Comparison of ENCODE assay signal across 9 cellular contexts in genomic region chr15:70853855-70854668, GRCh38. TPM values are rescaled to one million over a fixed set of nuclear protein-coding genes. Genes with fewer than 3 reads are reported as not detected.
A peak's percentile ranks its signal among the peaks of the same experiment; 100 is the strongest.
DNase-seq lines count a peak whose midpoint lies in the region; ATAC-seq, FAIRE-seq and TF ChIP-seq lines count a peak whose summit lies in the region.
"Had no signal": no experiment of that assay in that cellular context is flagged by ENCODE, and none has a peak within 500 bp of the region (broad histone marks: within the 10 kb centered on the region; RNA-seq: fewer than 3 reads in every experiment).

Gene LARP6 (minus strand): TSS chr15:70854157. CDS start chr15:70854088, 69 bp downstream.

- no peaks in the 10 kb centered on the region for H4K20me1 ChIP-seq in GM12878 (ENCODE audit: control insufficient read depth, insufficient read depth)

- in situ Hi-C loops in GM12878 (cut with MboI) = no loop called here

- WGBS in GM12878 (ENCODE audit: insufficient coverage, insufficient replicate concordance, low lambda C conversion rate, missing lambda C conversion rate) = 16% methylated on average over 39 of the region's 94 CpGs
- no CpG with 5 or more reads among the region's 94 CpGs for WGBS in iPS DF 6.9 (ENCODE audit: insufficient coverage, insufficient read length)

- no peak for TF ChIP-seq CTCF in GM12878 (IDR thresholded peaks at IDR 0.05 in 2 of 3, conservative IDR thresholded peaks at IDR 0.05 in 1 of 3; ENCODE audit: control insufficient read depth in 2 of 3, extremely low read depth in 1 of 3, insufficient read depth in 1 of 3, low read depth in 3 of 3, low read length in 3 of 3)

- peak within 1 kb of the TSS; percentile 46 for H2AFZ ChIP-seq in GM12878 (ENCODE audit: control insufficient read depth, low read depth, low read length)

- H3K4me1 ChIP-seq in GM12878 (ENCODE audit: control insufficient read depth, insufficient read depth, low read length) (peaks cover 2% of the 10 kb centered on the region; the same call in 1 of the 2 replicates), iPS DF 6.9 (ENCODE audit: control insufficient read depth, insufficient read depth, low read length) (0 out of 2 replicates have a peak, but pooled peaks cover 1% of the 10 kb centered on the region)

- intact Hi-C loops in GM12878 (cut with micrococcal nuclease; ENCODE audit: unreplicated experiment) = no loop called here

- peaks cover 5 to 7% of the 10 kb centered on the region in 2 experiments for H3K27me3 ChIP-seq in GM12878 (replicated peaks in 1 of 2; ENCODE audit: control insufficient read depth in 2 of 2, insufficient read depth in 2 of 2, low read length in 1 of 2)
- H3K27me3 ChIP-seq in iPS DF 6.9 (ENCODE audit: control insufficient read depth, insufficient read depth, low read length) = no peaks in the 10 kb centered on the region; the same call in 1 of the 2 replicates

- SMC1A ChIA-PET in GM12878 (lab: Charles Lee; ENCODE audit: uncharacterized antibody, unreplicated experiment) = interaction anchor here (0.6 kb wide), 1 partner anchor 67 kb away, joined by 3 read pairs; no protein-coding TSS in a partner anchor

- ATAC-seq in GM12878 (peak; percentile 50), HG02623 (IDR thresholded peaks at IDR 0.05; ENCODE audit: unreplicated experiment) (no peak)

- H3K27ac ChIP-seq in GM12878 (ENCODE audit: control insufficient read depth, insufficient read depth) = peak within 1 kb of the TSS; percentile 23; the same call in 1 of the 2 replicates
- H3K27ac ChIP-seq in iPS DF 6.9 (ENCODE audit: low read length) = no peak within 1 kb of the TSS

- no peak for FAIRE-seq in GM12878 (lab: Jason Lieb, UNC)
- FAIRE-seq: endometrium had no signal

- no TSS peak for BruUV-seq in GM12878 (replicated peaks; lab: Mats Ljungman, UMichigan)

- H3K9me3 ChIP-seq in GM12878 (replicated peaks; ENCODE audit: control insufficient read depth, insufficient read depth, low read length) (no peaks in the 10 kb centered on the region), iPS DF 6.9 (ENCODE audit: control insufficient read depth, insufficient read depth, low read length) (no peaks in the 10 kb centered on the region)

- H3K79me2 ChIP-seq in GM12878 (ENCODE audit: control insufficient read depth, insufficient read depth, low read length) = no peaks in the 10 kb centered on the region

- RAD21 ChIA-PET in GM12878 (lab: Charles Lee; ENCODE audit: unreplicated experiment) = no interaction called here

- no peak; the same call in 1 of the 2 replicates for TF ChIP-seq POLR2A in GM12878 (IDR thresholded peaks at IDR 0.05; ENCODE audit: low read depth, low read length)

- no peaks in the 10 kb centered on the region for H3K36me3 ChIP-seq in GM12878 (ENCODE audit: control insufficient read depth in 2 of 2, insufficient read depth in 2 of 2, low read length in 1 of 2)
- no peaks in the 10 kb centered on the region for H3K36me3 ChIP-seq in iPS DF 6.9 (ENCODE audit: control insufficient read depth, insufficient read depth, low read length)

- CTCF ChIA-PET in GM12878 (lab: Yijun Ruan, JAX) = no interaction called here

- peak; percentile 16 for DNase-seq in NCI-H2196 (lab: John Stamatoyannopoulos, UW; ENCODE audit: unreplicated experiment)
- DNase-seq in NCI-H2196 treated with DMSO at 0.1 percent for 48 hours (lab: John Stamatoyannopoulos, UW; ENCODE audit: unreplicated experiment) = no peak
- DNase-seq in NCI-H774 (lab: John Stamatoyannopoulos, UW) = peak; percentile 22
- DNase-seq in GM12878 (ENCODE audit: low read depth, low spot score) = no peak
- no peak for DNase-seq in iPS DF 6.9 (ENCODE audit: low read depth, low spot score)
- peak; percentile 82 for DNase-seq in retina
- DNase-seq in RPMI8226 = no peak

- peak within 1 kb of the TSS; percentile 79 for H3K4me2 ChIP-seq in GM12878 (ENCODE audit: control insufficient read depth, insufficient read depth)

- POLR2A ChIA-PET in GM12878 (lab: Charles Lee) = no interaction called here

- no peak for TF ChIP-seq EP300 in GM12878 (IDR thresholded peaks at IDR 0.05; ENCODE audit: borderline replicate concordance in 1 of 2, control insufficient read depth in 1 of 2, low read depth in 2 of 2, low read length in 2 of 2)

- peak within 1 kb of the TSS; percentile 63 for H3K4me3 ChIP-seq in GM12878
- peak within 1 kb of the TSS; percentile 95 for H3K4me3 ChIP-seq in iPS DF 6.9 (ENCODE audit: low read length)

- TF ChIP-seq RAD21 in GM12878 (IDR thresholded peaks at IDR 0.05; ENCODE audit: insufficient read depth, low read depth, low read length) = no peak

- H3K9ac ChIP-seq in GM12878 (ENCODE audit: control insufficient read depth, insufficient read depth, low read length) = peak within 1 kb of the TSS; percentile 48; the same call in 1 of the 2 replicates

TF ChIP-seq in GM12878, 131 proteins besides CTCF, POLR2A, EP300 and RAD21:
- TF ChIP-seq BRCA1 (IDR thresholded peaks at IDR 0.05; ENCODE audit: low read depth, low read length) (no peak), SUZ12 (IDR thresholded peaks at IDR 0.05; ENCODE audit: unreplicated experiment) (peak; percentile 57)

RNA-seq across cellular contexts. Expression of gene LARP6, which starts in this region (rescaled TPM):
- 3.5 and 4.7 TPM in 2 replicates for total RNA-seq in GM12878 (2013; cell fraction: nucleolus; rRNA removed)
- 4.4 and 6.9 TPM in 2 replicates for total RNA-seq in GM12878 (2014; rRNA removed)
- total RNA-seq in GM12878 (2014; rRNA removed; fragmentation: Illumina TruSeq; extraction: Trizol) = 2.1 and 3.0 TPM in 2 replicates
- total RNA-seq in GM12878 (2021) = 3.4 and 3.5 TPM in 2 replicates
- 1.2 TPM for polyA plus RNA-seq in GM12878 (2011; ENCODE audit: low read depth)
- polyA plus RNA-seq in GM12878 (2011; rRNA removed) = 7.9 and 8.9 TPM in 2 replicates
- polyA plus RNA-seq in GM12878 (2011; cell fraction: cytosol; rRNA removed) = 5.9 TPM in 2 replicates
- polyA plus RNA-seq in GM12878 (2011; cell fraction: nucleus; rRNA removed) = 3.0 and 3.1 TPM in 2 replicates
- 3.6 and 4.0 TPM in 2 replicates for polyA plus RNA-seq in GM12878 (2012)
- 2.7 TPM in 2 replicates for polyA plus RNA-seq in GM12878 (2014; fragmentation: Illumina TruSeq; extraction: Trizol)
- 1 to 10 TPM in 1 of 2 experiments, under 1 TPM in 1; 0.74 to 1.2 TPM for polyA plus RNA-seq in GM12878 (2014; fragmentation: Nextera tagmentation; extraction: Ambion mirVana)
- polyA plus RNA-seq in GM12878 (2014; rRNA removed) = 4.7 and 5.7 TPM in 2 replicates
- 10 to 100 TPM; 13.1 to 14.6 TPM for polyA plus RNA-seq in GM12878 (2016; fragmentation: Nextera tagmentation; extraction: Ambion mirVana)
- polyA minus RNA-seq in GM12878 (2011; rRNA and poly(A)+ RNA removed) = 1.8 and 2.5 TPM in 2 replicates
- polyA minus RNA-seq in GM12878 (2011; cell fraction: cytosol; rRNA and poly(A)+ RNA removed) = 2.0 TPM in 1 of 2 replicates, not detected in the other
- 1.9 and 2.7 TPM in 2 replicates for polyA minus RNA-seq in GM12878 (2011; cell fraction: nucleus; rRNA and poly(A)+ RNA removed)

Comparison
In these comparisons a context has a peak if more than half of its experiments do, and no peak if none do; other contexts are left out.
1. DNase-seq: peak in NCI-H2196 (single experiment), NCI-H774 (single experiment) and retina (single experiment); none in NCI-H2196 treated with DMSO at 0.1 percent for 48 hours (single experiment), GM12878 (single experiment), iPS DF 6.9 (single experiment) and RPMI8226 (single experiment).